Comparison of ENCODE assay signal across 14 cellular contexts in genomic region chr1:186819563-186819962, GRCh38. TPM values are rescaled to one million over a fixed set of nuclear protein-coding genes. Genes with fewer than 3 reads are reported as not detected.
DNase-seq lines count a peak whose midpoint lies in the region; ATAC-seq and TF ChIP-seq lines count a peak whose summit lies in the region.
"Had no signal": no experiment of that assay in that cellular context is flagged by ENCODE, and none has a peak within 500 bp of the region (broad histone marks: within the 10 kb centered on the region; RNA-seq: fewer than 3 reads in every experiment).

No MANE protein-coding gene starts in this region.

- H4K20me1 ChIP-seq in PC-3 (ENCODE audit: low read length): no peaks in the 10 kb centered on the region

- H3K27ac ChIP-seq in PC-3 (ENCODE audit: low read length) (peak overlapping the region; percentile 51), vagina (no peak overlapping the region), A673 (ENCODE audit: low read depth, low read length, poor library complexity, severe bottlenecking) (no peak overlapping the region)

- BruUV-seq in PC-3 (replicated peaks; lab: Mats Ljungman, UMichigan) (no TSS peak), A673 (replicated peaks; lab: Mats Ljungman, UMichigan) (no TSS peak)

- CTCF ChIA-PET in PC-3 (lab: Charles Lee) (no interaction called here), A673 (lab: Charles Lee) (no interaction called here)

- TF ChIP-seq POLR2A in vagina (IDR thresholded peaks at IDR 0.05): no peak

- no peaks in the 10 kb centered on the region for H3K79me2 ChIP-seq in PC-3 (ENCODE audit: low read length)

- H3K4me1 ChIP-seq in PC-3 (ENCODE audit: insufficient read depth, low read length): peaks cover 27% of the 10 kb centered on the region
- H3K4me1 ChIP-seq in vagina: no peaks in the 10 kb centered on the region
- no peaks in the 10 kb centered on the region for H3K4me1 ChIP-seq in A673 (ENCODE audit: insufficient read depth, low read length, poor library complexity, severe bottlenecking)

- H3K4me3 ChIP-seq in PC-3 (ENCODE audit: low read length) (no peak overlapping the region), vagina (no peak overlapping the region), A673 (ENCODE audit: low read depth, low read length, poor library complexity, severe bottlenecking) (no peak overlapping the region)

- no peaks in the 10 kb centered on the region for H3K9me2 ChIP-seq in PC-3 (replicated peaks; ENCODE audit: low read length)

- 0 out of 2 replicates have a peak overlapping the region, but pooled peaks have one; percentile 20 for H2AFZ ChIP-seq in PC-3 (ENCODE audit: low read length)

- TF ChIP-seq CTCF in PC-3 (conservative IDR thresholded peaks at IDR 0.05; ENCODE audit: low read depth, low read length) (no peak), vagina (IDR thresholded peaks at IDR 0.05) (no peak), A673 (conservative IDR thresholded peaks at IDR 0.05; ENCODE audit: low read depth, low read length) (no peak)

- H3K9me3 ChIP-seq in PC-3 (ENCODE audit: low read length) (no peaks in the 10 kb centered on the region), vagina (no peaks in the 10 kb centered on the region), A673 (ENCODE audit: low read depth, low read length, poor library complexity, severe bottlenecking) (no peaks in the 10 kb centered on the region)

- peak overlapping the region; percentile 44; the same call in 1 of the 2 replicates for H3K4me2 ChIP-seq in PC-3 (ENCODE audit: low read length)

- peak; percentile 32 for ATAC-seq in GM18498 (IDR thresholded peaks at IDR 0.05; ENCODE audit: unreplicated experiment)
- peak; percentile 42 for ATAC-seq in GM21423 (IDR thresholded peaks at IDR 0.05; ENCODE audit: unreplicated experiment)
- ATAC-seq in HG02970 (IDR thresholded peaks at IDR 0.05; ENCODE audit: low FRiP score, unreplicated experiment): peak; percentile 45
- ATAC-seq in PC-3: no peak

- DNase-seq in PC-3 (no peak), vagina (ENCODE audit: extremely low spot score in 2 of 2) (no peak), NCI-H2107 (lab: John Stamatoyannopoulos, UW) (no peak), GM19238 (ENCODE audit: insufficient read length, low spot score) (no peak), A673 (ENCODE audit: low spot score) (no peak)
- DNase-seq: DND-41, Kasumi-1, kidney, OCI-M1, small intestine, T-helper 2 cell had no signal

- H3F3A ChIP-seq in PC-3 (ENCODE audit: low read length, unreplicated experiment): no peaks in the 10 kb centered on the region

- peak overlapping the region; percentile 14; the same call in 1 of the 2 replicates for H3K9ac ChIP-seq in PC-3 (ENCODE audit: low read length)

- intact Hi-C loops in PC-3 (cut with micrococcal nuclease) (no loop called here), vagina (cut with DNase I) (no loop called here), A673 (cut with micrococcal nuclease; ENCODE audit: unreplicated experiment) (no loop called here)

- H3K36me3 ChIP-seq in PC-3 (ENCODE audit: low read depth, low read length) (no peaks in the 10 kb centered on the region), vagina (no peaks in the 10 kb centered on the region), A673 (ENCODE audit: insufficient read depth, low read length, poor library complexity, severe bottlenecking) (no peaks in the 10 kb centered on the region)

- no peaks in the 10 kb centered on the region for H3K27me3 ChIP-seq in PC-3 (ENCODE audit: low read length)
- no peaks in the 10 kb centered on the region for H3K27me3 ChIP-seq in vagina
- H3K27me3 ChIP-seq in A673 (replicated peaks; ENCODE audit: insufficient read depth, low read depth, low read length, poor library complexity): no peaks in the 10 kb centered on the region

- POLR2A ChIA-PET in PC-3 (lab: Charles Lee; ENCODE audit: unreplicated experiment): no interaction called here
- POLR2A ChIA-PET in A673 (lab: Charles Lee; ENCODE audit: low non-redundant PET): no interaction called here

RNA-seq across cellular contexts. Expression of gene PLA2G4A, which starts 9.2 kb away (rescaled TPM):
- 1.3 and 2.3 TPM in 2 replicates for total RNA-seq in PC-3 (2014; rRNA removed)
- total RNA-seq in vagina: 12.5 TPM
- 34.4 and 36.4 TPM in 2 replicates for total RNA-seq in A673 (2021)
